ENCODE assay signal across 1 cellular context in the genomic region with DNA sequence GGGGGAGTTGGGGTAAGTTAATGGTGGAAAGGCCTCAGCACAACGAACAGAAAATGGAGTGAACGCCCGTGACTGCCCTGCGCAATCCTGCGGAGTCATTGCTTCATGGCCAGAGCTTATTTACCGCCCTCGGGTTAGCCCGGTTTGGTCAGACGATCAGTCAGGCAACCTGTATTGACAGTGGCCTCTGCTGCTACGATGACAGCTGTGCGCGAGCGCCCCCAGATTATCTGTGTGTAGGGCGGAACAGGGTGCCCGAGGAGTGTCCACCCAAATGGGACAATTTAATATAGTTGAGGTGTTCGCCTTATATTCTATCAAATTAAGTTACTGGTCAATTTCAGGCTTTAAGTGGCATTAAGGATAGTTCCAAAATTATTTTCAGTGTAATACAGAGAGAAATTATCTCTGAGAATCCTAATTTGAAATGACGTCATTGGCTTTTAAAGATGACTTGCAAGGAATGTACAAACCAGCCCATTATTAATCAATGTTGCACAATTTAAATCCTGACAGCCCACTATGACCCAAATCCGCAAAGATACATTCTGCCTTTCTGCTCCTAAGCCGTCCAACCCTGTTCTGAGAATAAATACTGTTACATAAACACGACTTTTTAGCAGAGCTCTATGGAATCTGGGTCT.
A peak's percentile ranks its signal among the peaks of the same experiment; 100 is the strongest.
TF ChIP-seq lines count a peak whose summit lies in the region.

No MANE protein-coding gene starts in this region.

TF ChIP-seq in K562, 482 proteins besides CTCF, POLR2A, EP300 and RAD21 (continued from another document and continues in another):
- TF ChIP-seq MCM2 (IDR thresholded peaks at IDR 0.05; ENCODE audit: low read depth) = no peak
- no peak for TF ChIP-seq ILK (tag; IDR thresholded peaks at IDR 0.05; ENCODE audit: borderline replicate concordance, low read depth)
- no peak for TF ChIP-seq ZNF780A (CRISPR knock-in tag; IDR thresholded peaks at IDR 0.05)
- TF ChIP-seq GATAD2A (IDR thresholded peaks at IDR 0.05) = no peak
- TF ChIP-seq, protein P1, sequence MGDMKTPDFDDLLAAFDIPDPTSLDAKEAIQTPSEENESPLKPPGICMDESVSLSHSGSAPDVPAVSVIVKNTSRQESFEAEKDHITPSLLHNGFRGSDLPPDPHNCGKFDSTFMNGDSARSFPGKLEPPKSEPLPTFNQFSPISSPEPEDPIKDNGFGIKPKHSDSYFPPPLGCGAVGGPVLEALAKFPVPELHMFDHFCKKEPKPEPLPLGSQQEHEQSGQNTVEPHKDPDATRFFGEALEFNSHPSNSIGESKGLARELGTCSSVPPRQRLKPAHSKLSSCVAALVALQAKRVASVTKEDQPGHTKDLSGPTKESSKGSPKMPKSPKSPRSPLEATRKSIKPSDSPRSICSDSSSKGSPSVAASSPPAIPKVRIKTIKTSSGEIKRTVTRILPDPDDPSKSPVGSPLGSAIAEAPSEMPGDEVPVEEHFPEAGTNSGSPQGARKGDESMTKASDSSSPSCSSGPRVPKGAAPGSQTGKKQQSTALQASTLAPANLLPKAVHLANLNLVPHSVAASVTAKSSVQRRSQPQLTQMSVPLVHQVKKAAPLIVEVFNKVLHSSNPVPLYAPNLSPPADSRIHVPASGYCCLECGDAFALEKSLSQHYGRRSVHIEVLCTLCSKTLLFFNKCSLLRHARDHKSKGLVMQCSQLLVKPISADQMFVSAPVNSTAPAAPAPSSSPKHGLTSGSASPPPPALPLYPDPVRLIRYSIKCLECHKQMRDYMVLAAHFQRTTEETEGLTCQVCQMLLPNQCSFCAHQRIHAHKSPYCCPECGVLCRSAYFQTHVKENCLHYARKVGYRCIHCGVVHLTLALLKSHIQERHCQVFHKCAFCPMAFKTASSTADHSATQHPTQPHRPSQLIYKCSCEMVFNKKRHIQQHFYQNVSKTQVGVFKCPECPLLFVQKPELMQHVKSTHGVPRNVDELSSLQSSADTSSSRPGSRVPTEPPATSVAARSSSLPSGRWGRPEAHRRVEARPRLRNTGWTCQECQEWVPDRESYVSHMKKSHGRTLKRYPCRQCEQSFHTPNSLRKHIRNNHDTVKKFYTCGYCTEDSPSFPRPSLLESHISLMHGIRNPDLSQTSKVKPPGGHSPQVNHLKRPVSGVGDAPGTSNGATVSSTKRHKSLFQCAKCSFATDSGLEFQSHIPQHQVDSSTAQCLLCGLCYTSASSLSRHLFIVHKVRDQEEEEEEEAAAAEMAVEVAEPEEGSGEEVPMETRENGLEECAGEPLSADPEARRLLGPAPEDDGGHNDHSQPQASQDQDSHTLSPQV (IDR thresholded peaks at IDR 0.05) = no peak
- no peak for TF ChIP-seq MAX (CRISPR knock-in tag; IDR thresholded peaks at IDR 0.05)
- peak; percentile 73; the same call in 1 of the 2 replicates for TF ChIP-seq ZNF766 (CRISPR knock-in tag; conservative IDR thresholded peaks at IDR 0.05)
- TF ChIP-seq E2F1 (CRISPR knock-in tag; IDR thresholded peaks at IDR 0.05) = no peak
- TF ChIP-seq CC2D1A (IDR thresholded peaks at IDR 0.05) = no peak
- TF ChIP-seq CHD4 (IDR thresholded peaks at IDR 0.05; ENCODE audit: insufficient read depth, insufficient replicate concordance, low read depth, low read length, poor library complexity, severe bottlenecking) = no peak
- no peak for TF ChIP-seq ZNF384 (IDR thresholded peaks at IDR 0.05; ENCODE audit: low read depth, low read length)
- peak; percentile 78 for TF ChIP-seq CREM (IDR thresholded peaks at IDR 0.05; ENCODE audit: low read depth)
- TF ChIP-seq HDAC3 (IDR thresholded peaks at IDR 0.05; ENCODE audit: borderline replicate concordance, partially characterized antibody) = no peak
- no peak for TF ChIP-seq ZNF133 (CRISPR knock-in tag; IDR thresholded peaks at IDR 0.05)
- TF ChIP-seq, protein P2, sequence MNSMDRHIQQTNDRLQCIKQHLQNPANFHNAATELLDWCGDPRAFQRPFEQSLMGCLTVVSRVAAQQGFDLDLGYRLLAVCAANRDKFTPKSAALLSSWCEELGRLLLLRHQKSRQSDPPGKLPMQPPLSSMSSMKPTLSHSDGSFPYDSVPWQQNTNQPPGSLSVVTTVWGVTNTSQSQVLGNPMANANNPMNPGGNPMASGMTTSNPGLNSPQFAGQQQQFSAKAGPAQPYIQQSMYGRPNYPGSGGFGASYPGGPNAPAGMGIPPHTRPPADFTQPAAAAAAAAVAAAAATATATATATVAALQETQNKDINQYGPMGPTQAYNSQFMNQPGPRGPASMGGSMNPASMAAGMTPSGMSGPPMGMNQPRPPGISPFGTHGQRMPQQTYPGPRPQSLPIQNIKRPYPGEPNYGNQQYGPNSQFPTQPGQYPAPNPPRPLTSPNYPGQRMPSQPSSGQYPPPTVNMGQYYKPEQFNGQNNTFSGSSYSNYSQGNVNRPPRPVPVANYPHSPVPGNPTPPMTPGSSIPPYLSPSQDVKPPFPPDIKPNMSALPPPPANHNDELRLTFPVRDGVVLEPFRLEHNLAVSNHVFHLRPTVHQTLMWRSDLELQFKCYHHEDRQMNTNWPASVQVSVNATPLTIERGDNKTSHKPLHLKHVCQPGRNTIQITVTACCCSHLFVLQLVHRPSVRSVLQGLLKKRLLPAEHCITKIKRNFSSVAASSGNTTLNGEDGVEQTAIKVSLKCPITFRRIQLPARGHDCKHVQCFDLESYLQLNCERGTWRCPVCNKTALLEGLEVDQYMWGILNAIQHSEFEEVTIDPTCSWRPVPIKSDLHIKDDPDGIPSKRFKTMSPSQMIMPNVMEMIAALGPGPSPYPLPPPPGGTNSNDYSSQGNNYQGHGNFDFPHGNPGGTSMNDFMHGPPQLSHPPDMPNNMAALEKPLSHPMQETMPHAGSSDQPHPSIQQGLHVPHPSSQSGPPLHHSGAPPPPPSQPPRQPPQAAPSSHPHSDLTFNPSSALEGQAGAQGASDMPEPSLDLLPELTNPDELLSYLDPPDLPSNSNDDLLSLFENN (IDR thresholded peaks at IDR 0.05; ENCODE audit: low read depth in 2 of 2, low read length in 2 of 2) = no peak; a peak in 1 of 4 replicates
- no peak for TF ChIP-seq ZNF778 (CRISPR knock-in tag; IDR thresholded peaks at IDR 0.05)
- TF ChIP-seq GTF2E2 (tag; IDR thresholded peaks at IDR 0.05) = 0 out of 2 replicates have a peak, but pooled peaks have one; percentile 73
- TF ChIP-seq SMARCB1 (IDR thresholded peaks at IDR 0.05; ENCODE audit: insufficient read length, low read depth) = no peak
- TF ChIP-seq SRSF7 (optimal IDR thresholded peaks at IDR 0.05; ENCODE audit: low read depth, low read length) = no peak
- TF ChIP-seq NCOR1 (IDR thresholded peaks at IDR 0.05) = 0 out of 2 replicates have a peak, but pooled peaks have one; percentile 20
- TF ChIP-seq ZNF311 (CRISPR knock-in tag; IDR thresholded peaks at IDR 0.05) = no peak
- no peak for TF ChIP-seq ZNF146 (CRISPR knock-in tag; IDR thresholded peaks at IDR 0.05; ENCODE audit: unreplicated experiment)
- no peak for TF ChIP-seq GTF2F1 (IDR thresholded peaks at IDR 0.05; ENCODE audit: low read depth, low read length)
- TF ChIP-seq POU5F1 (IDR thresholded peaks at IDR 0.05; ENCODE audit: borderline replicate concordance, low read depth, low read length, partially characterized antibody) = no peak
- no peak for TF ChIP-seq RBM39 (optimal IDR thresholded peaks at IDR 0.05; ENCODE audit: low read depth, low read length)
- no peak for TF ChIP-seq RFX1 (IDR thresholded peaks at IDR 0.05)
- peak in 1 of 2 experiments; percentile 71; a peak in 2 of 4 replicates for TF ChIP-seq SIN3A (IDR thresholded peaks at IDR 0.05; ENCODE audit: borderline replicate concordance in 2 of 2, control insufficient read depth in 1 of 2, low read depth in 2 of 2, low read length in 2 of 2)
- no peak for TF ChIP-seq ZNF551 (CRISPR knock-in tag; IDR thresholded peaks at IDR 0.05)
- no peak for TF ChIP-seq ZBTB5 (IDR thresholded peaks at IDR 0.05)
- no peak for TF ChIP-seq MEF2D (tag; conservative IDR thresholded peaks at IDR 0.05; ENCODE audit: low read depth)
- TF ChIP-seq ZNF316 (IDR thresholded peaks at IDR 0.05) = peak; percentile 20; the same call in 1 of the 2 replicates
- no peak for TF ChIP-seq GABPB2 (CRISPR knock-in tag; conservative IDR thresholded peaks at IDR 0.05)
- no peak for TF ChIP-seq ZBTB2 (IDR thresholded peaks at IDR 0.05)
- no peak for TF ChIP-seq NCOA4 (IDR thresholded peaks at IDR 0.05; ENCODE audit: partially characterized antibody)
- TF ChIP-seq CEBPG (CRISPR knock-in tag; IDR thresholded peaks at IDR 0.05) = peak; percentile 87
- peak; percentile 91 to 95 for TF ChIP-seq CEBPG (tag; conservative IDR thresholded peaks at IDR 0.05 in 1 of 2, IDR thresholded peaks at IDR 0.05 in 1 of 2)
- TF ChIP-seq DNMT1 (IDR thresholded peaks at IDR 0.05) = no peak
- no peak for TF ChIP-seq NR2C2 (CRISPR knock-in tag; IDR thresholded peaks at IDR 0.05)
- peak; percentile 44 for TF ChIP-seq NR2C2 (tag; IDR thresholded peaks at IDR 0.05)
- no peak for TF ChIP-seq ZNF589 (CRISPR knock-in tag; IDR thresholded peaks at IDR 0.05; ENCODE audit: low read depth)
- no peak for TF ChIP-seq PRDM10 (IDR thresholded peaks at IDR 0.05; ENCODE audit: partially characterized antibody)
- TF ChIP-seq MITF (IDR thresholded peaks at IDR 0.05) = no peak
